Comparison of ENCODE assay signal across 1 cellular context in the genomic region with DNA sequence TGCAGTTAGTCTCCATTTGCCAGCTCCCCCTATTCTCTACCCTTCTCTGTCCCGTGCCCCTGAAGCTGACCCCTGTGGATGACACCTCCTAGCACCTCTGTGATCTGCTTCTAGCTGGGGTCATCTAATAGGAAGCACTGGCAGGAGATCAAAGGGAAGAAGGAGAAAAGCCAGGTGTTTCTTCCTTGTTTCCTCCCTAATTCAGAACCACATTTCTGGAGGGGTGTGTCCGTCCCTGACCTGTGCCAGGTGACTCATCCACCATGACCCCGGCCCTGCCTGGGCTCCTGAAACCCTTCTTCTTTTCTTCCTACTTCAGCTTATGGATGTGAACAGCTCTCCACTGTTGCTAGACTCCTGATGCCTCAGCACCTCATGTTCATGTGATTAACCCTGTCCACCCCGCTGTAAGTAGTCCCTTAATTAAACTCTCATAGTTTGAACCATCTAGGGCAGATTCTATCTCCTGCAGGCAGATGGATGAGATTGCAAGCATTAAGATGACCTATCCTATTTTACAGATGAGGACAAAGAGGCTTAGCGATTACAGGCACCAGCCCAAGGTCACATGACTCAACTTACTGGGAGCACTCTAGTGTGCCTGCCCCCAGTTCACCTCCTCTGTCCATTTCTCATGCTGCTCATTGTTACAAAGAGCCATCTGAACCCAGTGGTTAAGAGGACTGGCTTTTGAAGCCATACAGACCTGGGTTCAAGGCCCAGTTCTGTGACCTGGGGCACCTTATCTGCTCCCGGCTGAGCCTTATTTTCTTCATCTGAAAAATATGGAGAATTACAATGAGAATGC.
TF ChIP-seq lines count a peak whose summit lies in the region.

No MANE protein-coding gene starts in this region.

TF ChIP-seq in GM23338, 12 proteins besides CTCF, POLR2A, EP300 and RAD21:
- 0 out of 2 replicates have a peak, but pooled peaks have one; percentile 7 for TF ChIP-seq CREB1 (CRISPR knock-in tag; IDR thresholded peaks at IDR 0.05; ENCODE audit: low read depth)
- TF ChIP-seq POLR2AphosphoS5 (IDR thresholded peaks at IDR 0.05; ENCODE audit: low read depth) = no peak
